8 cellular contexts compared by ENCODE assay signal in genomic region chr6:157032923-157033322, GRCh38.
DNase-seq lines count a peak whose midpoint lies in the region; ATAC-seq and TF ChIP-seq lines count a peak whose summit lies in the region.

No MANE protein-coding gene starts in this region.

- peak overlapping the region; percentile 82 to 94 (median 91) for H3K4me3 Mint-ChIP-seq in CD8-positive, alpha-beta memory T cell

- H3F3A ChIP-seq in PC-3 (ENCODE audit: low read length, unreplicated experiment), result no peaks in the 10 kb centered on the region

- no peaks in the 10 kb centered on the region for H3K9me3 ChIP-seq in CD8-positive, alpha-beta memory T cell (ENCODE audit: low read length)
- H3K9me3 ChIP-seq in PC-3 (ENCODE audit: low read length) (no peaks in the 10 kb centered on the region), endocrine pancreas (ENCODE audit: control insufficient read depth, low read length) (no peaks in the 10 kb centered on the region), parathyroid adenoma (ENCODE audit: control insufficient read depth, low read length) (no peaks in the 10 kb centered on the region), testis (no peaks in the 10 kb centered on the region)

- H3K4me2 ChIP-seq in PC-3 (ENCODE audit: low read length) (peak overlapping the region; percentile 86), parathyroid adenoma (ENCODE audit: low read length) (peak overlapping the region; percentile 41)

- no peaks in the 10 kb centered on the region for H3K9me3 Mint-ChIP-seq in CD8-positive, alpha-beta memory T cell

- no peaks in the 10 kb centered on the region for H4K20me1 ChIP-seq in PC-3 (ENCODE audit: low read length)

- H3K27me3 Mint-ChIP-seq in CD8-positive, alpha-beta memory T cell, result no peaks in the 10 kb centered on the region

- intact Hi-C loops in PC-3 (cut with micrococcal nuclease) (loop anchor here (5.0 kb wide), 1 partner anchor 251 kb away; no protein-coding TSS in a partner anchor), testis (cut with DNase I; ENCODE audit: low total_unique reads) (loop anchor here (10.0 kb wide), 2 partner anchors 152 to 242 kb away; no protein-coding TSS in a partner anchor)

- H3K4me1 Mint-ChIP-seq in CD8-positive, alpha-beta memory T cell, result peaks cover 33 to 47% (median 43%) of the 10 kb centered on the region in 3 donors

- H3K27ac ChIP-seq in CD8-positive, alpha-beta memory T cell (ENCODE audit: low read depth, low read length), result no peak overlapping the region
- 0 out of 2 replicates have a peak overlapping the region, but pooled peaks have one; percentile 3 for H3K27ac ChIP-seq in PC-3 (ENCODE audit: low read length)
- no peak overlapping the region for H3K27ac ChIP-seq in parathyroid adenoma
- no peak overlapping the region for H3K27ac ChIP-seq in testis

- H2AFZ ChIP-seq in PC-3 (ENCODE audit: low read length) (peak overlapping the region; percentile 49; the same call in 1 of the 2 replicates), parathyroid adenoma (no peak overlapping the region)

- H3K79me2 ChIP-seq in PC-3 (ENCODE audit: low read length) (peaks cover 41% of the 10 kb centered on the region), parathyroid adenoma (peaks cover 70% of the 10 kb centered on the region)

- TF ChIP-seq CTCF in PC-3 (conservative IDR thresholded peaks at IDR 0.05; ENCODE audit: low read depth, low read length) (no peak), parathyroid adenoma (IDR thresholded peaks at IDR 0.05) (no peak), testis (IDR thresholded peaks at IDR 0.05) (no peak)

- ATAC-seq in PC-3 (no peak), GM21447 (IDR thresholded peaks at IDR 0.05; ENCODE audit: unreplicated experiment) (no peak)

- H3K27me3 ChIP-seq in CD8-positive, alpha-beta memory T cell (ENCODE audit: insufficient read depth, low read length, poor library complexity, severe bottlenecking), result no peaks in the 10 kb centered on the region
- H3K27me3 ChIP-seq in PC-3 (ENCODE audit: low read length) (no peaks in the 10 kb centered on the region), endocrine pancreas (ENCODE audit: control insufficient read depth, insufficient read depth, low read length) (no peaks in the 10 kb centered on the region), parathyroid adenoma (ENCODE audit: control insufficient read depth, insufficient read depth, low read length) (no peaks in the 10 kb centered on the region), testis (no peaks in the 10 kb centered on the region)

- peak overlapping the region in 4 of 8 donors; percentile 11 to 99 (median 96) for H3K27ac Mint-ChIP-seq in CD8-positive, alpha-beta memory T cell

- no peak for DNase-seq in CD8-positive, alpha-beta memory T cell
- DNase-seq in PC-3 (no peak), testis (no peak), NCI-H748 (lab: John Stamatoyannopoulos, UW; ENCODE audit: unreplicated experiment) (no peak), NCI-H2107 (lab: John Stamatoyannopoulos, UW) (no peak)

- POLR2A ChIA-PET in CD8-positive, alpha-beta memory T cell (lab: Charles Lee), result interaction anchor here (1.9 kb wide), 1 partner anchor 12 kb away, joined by 4 read pairs; no protein-coding TSS in a partner anchor
- POLR2A ChIA-PET in PC-3 (lab: Charles Lee; ENCODE audit: unreplicated experiment), result no interaction called here

- peaks cover 0 to 3% (median 2%) of the 10 kb centered on the region in 3 donors for H3K36me3 Mint-ChIP-seq in CD8-positive, alpha-beta memory T cell

- no peaks in the 10 kb centered on the region for H3K9me2 ChIP-seq in PC-3 (replicated peaks; ENCODE audit: low read length)

- CTCF ChIA-PET in CD8-positive, alpha-beta memory T cell (lab: Charles Lee), result interaction anchor here (1.0 to 2.3 kb wide), 3 partner anchors 13 to 23 kb away, joined by 3 to 9 read pairs (median 5); no protein-coding TSS in a partner anchor
- CTCF ChIA-PET in PC-3 (lab: Charles Lee), result no interaction called here

- WGBS in testis, 2 donors, result 74 to 76% methylated on average over 4 of the region's 4 CpGs

- H3K9ac ChIP-seq in PC-3 (ENCODE audit: low read length) (peak overlapping the region; percentile 55; the same call in 1 of the 2 replicates), endocrine pancreas (ENCODE audit: control insufficient read depth, insufficient read depth, low read length) (no peak overlapping the region), parathyroid adenoma (no peak overlapping the region)

- no peak for TF ChIP-seq POLR2A in testis (IDR thresholded peaks at IDR 0.05)

- H3K4me3 ChIP-seq in CD8-positive, alpha-beta memory T cell (ENCODE audit: low read length), result peak overlapping the region; percentile 72
- H3K4me3 ChIP-seq in PC-3 (ENCODE audit: low read length), result peak overlapping the region; percentile 71
- peak overlapping the region; percentile 94 for H3K4me3 ChIP-seq in endocrine pancreas (ENCODE audit: control insufficient read depth, insufficient read depth, low read length)
- H3K4me3 ChIP-seq in parathyroid adenoma (ENCODE audit: low read depth, low read length), result peak overlapping the region; percentile 46
- no peak overlapping the region for H3K4me3 ChIP-seq in testis

- BruUV-seq in PC-3 (replicated peaks; lab: Mats Ljungman, UMichigan), result no TSS peak

- H3K4me1 ChIP-seq in CD8-positive, alpha-beta memory T cell (ENCODE audit: insufficient read depth, low read length), result peaks cover 24% of the 10 kb centered on the region
- H3K4me1 ChIP-seq in PC-3 (ENCODE audit: insufficient read depth, low read length) (peaks cover 24% of the 10 kb centered on the region), endocrine pancreas (ENCODE audit: control insufficient read depth, insufficient read depth, low read length) (peaks cover 27% of the 10 kb centered on the region), parathyroid adenoma (no peaks in the 10 kb centered on the region), testis (peaks cover 10% of the 10 kb centered on the region)

- H3K36me3 ChIP-seq in CD8-positive, alpha-beta memory T cell (ENCODE audit: insufficient read depth, low read length), result no peaks in the 10 kb centered on the region
- no peaks in the 10 kb centered on the region for H3K36me3 ChIP-seq in PC-3 (ENCODE audit: low read depth, low read length)
- H3K36me3 ChIP-seq in endocrine pancreas (ENCODE audit: control insufficient read depth, insufficient read depth, low read length), result no peaks in the 10 kb centered on the region
- H3K36me3 ChIP-seq in parathyroid adenoma (ENCODE audit: control insufficient read depth, insufficient read depth, low read length), result no peaks in the 10 kb centered on the region
- H3K36me3 ChIP-seq in testis (ENCODE audit: low read depth, missing control alignments), result no peaks in the 10 kb centered on the region

Comparison
In these comparisons a context has a peak if more than half of its experiments do, and no peak if none do; other contexts are left out.
1. H3K4me3 ChIP-seq: peak in CD8-positive, alpha-beta memory T cell (single experiment), PC-3 (single experiment), endocrine pancreas (single experiment) and parathyroid adenoma (single experiment); none in testis (0 of 2).